ENCODE assay signal across 14 cellular contexts in genomic region chr5:174273325-174273724, GRCh38.
DNase-seq lines count a peak whose midpoint lies in the region; ATAC-seq, FAIRE-seq and TF ChIP-seq lines count a peak whose summit lies in the region.
"Had no signal": no experiment of that assay in that cellular context is flagged by ENCODE, and none has a peak within 500 bp of the region (broad histone marks: within the 10 kb centered on the region; RNA-seq: fewer than 3 reads in every experiment).

No MANE protein-coding gene starts in this region.

- H3K27me3 Mint-ChIP-seq in H9 (ENCODE audit: low read depth) = peaks cover 36% of the 10 kb centered on the region
- no peaks in the 10 kb centered on the region for H3K27me3 Mint-ChIP-seq in stimulated activated naive B cell treated with anti-CD40 and anti-IgM and Interleukin-4, amounts not matched to agents 10 μg/mL and 1 μg/mL and 100 μg/mL, for 72 hours
- no peaks in the 10 kb centered on the region for H3K27me3 Mint-ChIP-seq in T-helper 2 cell treated with Interferon-gamma antibody and Interleukin-4, amounts not matched to agents 5 μg/mL and 100 μg/mL, for 36 hours (ENCODE audit: low read depth)
- peaks cover 4% of the 10 kb centered on the region for H3K27me3 Mint-ChIP-seq in glutamatergic neuron (ENCODE audit: unreplicated experiment)

- H3K23me2 ChIP-seq in H9 (ENCODE audit: insufficient read length, low read depth, low read length, poor library complexity, severe bottlenecking) = no peaks in the 10 kb centered on the region

- H3K4ac ChIP-seq in H9 (ENCODE audit: low read depth, low read length) = no peak overlapping the region

- H3K4me3 Mint-ChIP-seq in H9 = no peak overlapping the region
- H3K4me3 Mint-ChIP-seq in stimulated activated naive B cell treated with anti-CD40 and anti-IgM and Interleukin-4, amounts not matched to agents 10 μg/mL and 1 μg/mL and 100 μg/mL, for 72 hours = no peak overlapping the region
- H3K4me3 Mint-ChIP-seq in T-helper 2 cell treated with Interferon-gamma antibody and Interleukin-4, amounts not matched to agents 5 μg/mL and 100 μg/mL, for 36 hours = no peak overlapping the region
- no peak overlapping the region for H3K4me3 Mint-ChIP-seq in glutamatergic neuron (ENCODE audit: unreplicated experiment)
- H3K4me3 Mint-ChIP-seq: activated T-helper 17 cell treated with anti-CD3 and anti-CD28 coated beads, Interleukin-2, amount 50 U/mL, for 72 hours had no signal

- H3K9me3 Mint-ChIP-seq in H9 = peaks cover 6 to 7% of the 10 kb centered on the region in 2 experiments; a peak in 1 of 5 replicates
- peaks cover 0 to 9% of the 10 kb centered on the region in 2 donors for H3K9me3 Mint-ChIP-seq in stimulated activated naive B cell treated with anti-CD40 and anti-IgM and Interleukin-4, amounts not matched to agents 10 μg/mL and 1 μg/mL and 100 μg/mL, for 72 hours
- peaks cover 4% of the 10 kb centered on the region for H3K9me3 Mint-ChIP-seq in T-helper 2 cell treated with Interferon-gamma antibody and Interleukin-4, amounts not matched to agents 5 μg/mL and 100 μg/mL, for 36 hours
- no peaks in the 10 kb centered on the region for H3K9me3 Mint-ChIP-seq in glutamatergic neuron (ENCODE audit: unreplicated experiment)
- H3K9me3 Mint-ChIP-seq: activated T-helper 17 cell treated with anti-CD3 and anti-CD28 coated beads, Interleukin-2, amount 50 U/mL, for 72 hours had no signal

- no CpG with 5 or more reads among the region's 4 CpGs for WGBS in H9 (ENCODE audit: extremely low coverage, insufficient read length, low lambda C conversion rate)

- H2BK120ac ChIP-seq in H9 (ENCODE audit: low read depth, low read length, poor library complexity, severe bottlenecking) = no peak overlapping the region

- H3K79me2 ChIP-seq in H9 (ENCODE audit: insufficient read depth, low read length) = no peaks in the 10 kb centered on the region

- H3K23ac ChIP-seq in H9 (ENCODE audit: insufficient read length, low read depth, low read length) = no peak overlapping the region

- H3K14ac ChIP-seq in H9 (ENCODE audit: insufficient read depth, low read length) = no peak overlapping the region

- H3K27ac Mint-ChIP-seq in H9 = no peak overlapping the region
- no peak overlapping the region for H3K27ac Mint-ChIP-seq in stimulated activated naive B cell treated with anti-CD40 and anti-IgM and Interleukin-4, amounts not matched to agents 10 μg/mL and 1 μg/mL and 100 μg/mL, for 72 hours
- no peak overlapping the region for H3K27ac Mint-ChIP-seq in T-helper 2 cell treated with Interferon-gamma antibody and Interleukin-4, amounts not matched to agents 5 μg/mL and 100 μg/mL, for 36 hours
- H3K27ac Mint-ChIP-seq in glutamatergic neuron (ENCODE audit: unreplicated experiment) = no peak overlapping the region
- H3K27ac Mint-ChIP-seq: activated T-helper 17 cell treated with anti-CD3 and anti-CD28 coated beads, Interleukin-2, amount 50 U/mL, for 72 hours had no signal

- H2AFZ ChIP-seq in H9 (ENCODE audit: low read length) = no peak overlapping the region

- no peak for TF ChIP-seq POLR2A in GM12892 (IDR thresholded peaks at IDR 0.05; ENCODE audit: low read depth, low read length)

- no peak overlapping the region for H2BK15ac ChIP-seq in H9 (ENCODE audit: low read depth, low read length)

- peak; percentile 90 for FAIRE-seq in GM12892 (lab: Jason Lieb, UNC)

- H2AK5ac ChIP-seq in H9 (ENCODE audit: insufficient read length, low read length) = no peak overlapping the region

- no peak overlapping the region for H4K5ac ChIP-seq in H9 (ENCODE audit: insufficient read length, low read depth, low read length)

- H3T11ph ChIP-seq in H9 (ENCODE audit: low read length) = no peak overlapping the region

- no peak overlapping the region for H2BK12ac ChIP-seq in H9 (ENCODE audit: insufficient read length, low read depth, low read length)

- DNase-seq in GM12892 (ENCODE audit: insufficient read length) (no peak), H9 (no peak), glutamatergic neuron (no peak)
- DNase-seq in stimulated activated naive B cell treated with anti-CD40 and anti-IgM and Interleukin-4, amounts not matched to agents 10 μg/mL and 1 μg/mL and 100 μg/mL, for 72 hours = no peak
- DNase-seq in T-helper 2 cell treated with Interferon-gamma antibody and Interleukin-4, amounts not matched to agents 5 μg/mL and 100 μg/mL, for 36 hours (ENCODE audit: low spot score) = no peak
- DNase-seq: NCI-H510A treated with DMSO at 0.1 percent for 48 hours, right lobe of liver, SHP77 treated with DMSO at 0.1 percent for 48 hours had no signal

- H2BK5ac ChIP-seq in H9 (ENCODE audit: insufficient read length, low read length) = no peak overlapping the region

- no peak overlapping the region for H4K8ac ChIP-seq in H9 (replicated peaks; ENCODE audit: insufficient read length, low read depth, low read length)

- H3K27me3 ChIP-seq in H9 (ENCODE audit: insufficient read depth, low read length) = no peaks in the 10 kb centered on the region
- H3K27me3 ChIP-seq: right lobe of liver had no signal

- no peak overlapping the region for H2BK20ac ChIP-seq in H9 (ENCODE audit: low read depth, low read length, poor library complexity, severe bottlenecking)

- no peaks in the 10 kb centered on the region for H3K4me1 ChIP-seq in H9 (ENCODE audit: insufficient read depth, low read length)
- H3K4me1 ChIP-seq: HAP-1, right lobe of liver had no signal

- ATAC-seq in GM19397 (IDR thresholded peaks at IDR 0.05; ENCODE audit: unreplicated experiment) (peak; percentile 85), HG02763 (IDR thresholded peaks at IDR 0.05; ENCODE audit: unreplicated experiment) (peak; percentile 92), HG03439 (IDR thresholded peaks at IDR 0.05; ENCODE audit: unreplicated experiment) (peak; percentile 85)
- ATAC-seq in stimulated activated naive B cell treated with anti-CD40 and anti-IgM and Interleukin-4, amounts not matched to agents 10 μg/mL and 1 μg/mL and 100 μg/mL, for 72 hours (replicated peaks) = no peak
- ATAC-seq: activated T-helper 17 cell treated with anti-CD3 and anti-CD28 coated beads, Interleukin-2, amount 50 U/mL, for 72 hours; right lobe of liver had no signal

- H4K20me1 ChIP-seq in H9 (ENCODE audit: control insufficient read depth, insufficient read depth, insufficient read length) = no peaks in the 10 kb centered on the region

- TF ChIP-seq CTCF in H9 (conservative IDR thresholded peaks at IDR 0.05) (no peak), glutamatergic neuron (IDR thresholded peaks at IDR 0.05; ENCODE audit: partially characterized antibody, unreplicated experiment) (no peak)

- no peak overlapping the region for H3K27ac ChIP-seq in H9 (ENCODE audit: insufficient read length, low read depth, low read length)
- H3K27ac ChIP-seq: right lobe of liver, VCaP had no signal

- H3K9ac ChIP-seq in H9 (ENCODE audit: extremely low read depth, insufficient read length, low read length) = no peak overlapping the region

- H3K9me3 ChIP-seq in H9 (ENCODE audit: control insufficient read depth, low read depth, low read length) = no peaks in the 10 kb centered on the region
- H3K9me3 ChIP-seq: HAP-1, right lobe of liver had no signal

- H3K4me1 Mint-ChIP-seq in H9 = no peaks in the 10 kb centered on the region
- H3K4me1 Mint-ChIP-seq in stimulated activated naive B cell treated with anti-CD40 and anti-IgM and Interleukin-4, amounts not matched to agents 10 μg/mL and 1 μg/mL and 100 μg/mL, for 72 hours = no peaks in the 10 kb centered on the region
- H3K4me1 Mint-ChIP-seq in T-helper 2 cell treated with Interferon-gamma antibody and Interleukin-4, amounts not matched to agents 5 μg/mL and 100 μg/mL, for 36 hours (ENCODE audit: low read depth) = no peaks in the 10 kb centered on the region
- peaks cover 2% of the 10 kb centered on the region for H3K4me1 Mint-ChIP-seq in glutamatergic neuron (ENCODE audit: low read depth, unreplicated experiment)
- H3K4me1 Mint-ChIP-seq: activated T-helper 17 cell treated with anti-CD3 and anti-CD28 coated beads, Interleukin-2, amount 50 U/mL, for 72 hours had no signal

- no peaks in the 10 kb centered on the region for H3K79me1 ChIP-seq in H9 (ENCODE audit: insufficient read depth, low read depth, low read length, poor library complexity, severe bottlenecking)

- H3K56ac ChIP-seq in H9 (ENCODE audit: insufficient read length, low read depth, low read length) = no peak overlapping the region

- H3K4me2 ChIP-seq in H9 (ENCODE audit: insufficient read depth, insufficient read length, low read length) = no peak overlapping the region

- H3K36me3 Mint-ChIP-seq in H9 (ENCODE audit: insufficient read depth in 1 of 3, low read depth in 3 of 3) (no peaks in the 10 kb centered on the region), glutamatergic neuron (ENCODE audit: unreplicated experiment) (no peaks in the 10 kb centered on the region)
- no peaks in the 10 kb centered on the region for H3K36me3 Mint-ChIP-seq in stimulated activated naive B cell treated with anti-CD40 and anti-IgM and Interleukin-4, amounts not matched to agents 10 μg/mL and 1 μg/mL and 100 μg/mL, for 72 hours
- H3K36me3 Mint-ChIP-seq in T-helper 2 cell treated with Interferon-gamma antibody and Interleukin-4, amounts not matched to agents 5 μg/mL and 100 μg/mL, for 36 hours (ENCODE audit: low read depth) = no peaks in the 10 kb centered on the region

- H3K18ac ChIP-seq in H9 (ENCODE audit: insufficient read length, low read depth, low read length) = no peak overlapping the region

- no peak overlapping the region for H4K91ac ChIP-seq in H9 (ENCODE audit: insufficient read length, low read depth, low read length)

Comparison
In these comparisons a context has a peak if more than half of its experiments do, and no peak if none do; other contexts are left out.
1. ATAC-seq: peak in GM19397 (single experiment), HG02763 (single experiment) and HG03439 (single experiment); none in stimulated activated naive B cell treated with anti-CD40 and anti-IgM and Interleukin-4, amounts not matched to agents 10 μg/mL and 1 μg/mL and 100 μg/mL, for 72 hours (0 of 2).